Comparison of ENCODE assay signal across 12 cellular contexts in genomic region chr1:94970783-94971182, GRCh38. TPM values are rescaled to one million over a fixed set of nuclear protein-coding genes. Genes with fewer than 3 reads are reported as not detected.
DNase-seq lines count a peak whose midpoint lies in the region; ATAC-seq, FAIRE-seq and TF ChIP-seq lines count a peak whose summit lies in the region.
"Had no signal": no experiment of that assay in that cellular context is flagged by ENCODE, and none has a peak within 500 bp of the region (broad histone marks: within the 10 kb centered on the region; RNA-seq: fewer than 3 reads in every experiment).

No MANE protein-coding gene starts in this region.

- ATAC-seq in GM19397 (IDR thresholded peaks at IDR 0.05; ENCODE audit: unreplicated experiment) (no peak), GM18505 (IDR thresholded peaks at IDR 0.05; ENCODE audit: unreplicated experiment) (no peak)

- no peak overlapping the region for H2BK120ac ChIP-seq in H1 (replicated peaks; ENCODE audit: low read depth, low read length)

- TF ChIP-seq RAD21 in H1 (IDR thresholded peaks at IDR 0.05 in 1 of 2, conservative IDR thresholded peaks at IDR 0.05 in 1 of 2; ENCODE audit: low read depth in 2 of 2, low read length in 2 of 2) = no peak

- no peak overlapping the region for H4K8ac ChIP-seq in H1 (ENCODE audit: extremely low read depth, insufficient read depth, low read length)

- H3K4me3 ChIP-seq in A673 (ENCODE audit: low read depth, low read length, poor library complexity, severe bottlenecking) = no peak overlapping the region
- no peak overlapping the region for H3K4me3 ChIP-seq in H1 (ENCODE audit: extremely low read depth in 1 of 4, insufficient read depth in 2 of 4, low read depth in 3 of 4, low read length in 4 of 4)
- H3K4me3 ChIP-seq in testis = no peak overlapping the region
- H3K4me3 ChIP-seq: skin epidermis had no signal

- no peak overlapping the region for H2AK5ac ChIP-seq in H1 (ENCODE audit: low read depth, low read length)

- no peaks in the 10 kb centered on the region for H3K9me3 ChIP-seq in A673 (ENCODE audit: low read depth, low read length, poor library complexity, severe bottlenecking)
- no peaks in the 10 kb centered on the region for H3K9me3 ChIP-seq in H1 (ENCODE audit: insufficient read depth in 2 of 2, low read depth in 1 of 2, low read length in 1 of 2)
- H3K9me3 ChIP-seq in testis = no peaks in the 10 kb centered on the region

- no peaks in the 10 kb centered on the region for H3K36me3 ChIP-seq in A673 (ENCODE audit: insufficient read depth, low read length, poor library complexity, severe bottlenecking)
- no peaks in the 10 kb centered on the region for H3K36me3 ChIP-seq in H1 (ENCODE audit: control insufficient read depth in 2 of 4, insufficient read depth in 4 of 4, low read length in 3 of 4)
- H3K36me3 ChIP-seq in testis (ENCODE audit: low read depth, missing control alignments) = no peaks in the 10 kb centered on the region

- POLR2A ChIA-PET in A673 (lab: Charles Lee; ENCODE audit: low non-redundant PET) = no interaction called here
- POLR2A ChIA-PET in H1 (lab: Charles Lee; ENCODE audit: partially characterized antibody) = no interaction called here

- FAIRE-seq in HTR-8/SVneo (lab: Jason Lieb, UNC) = no peak
- peak; percentile 32 for FAIRE-seq in H1 (lab: Jason Lieb, UNC)

- H3K27ac ChIP-seq in A673 (ENCODE audit: low read depth, low read length, poor library complexity, severe bottlenecking) (no peak overlapping the region), H1 (ENCODE audit: low read depth, low read length) (no peak overlapping the region), testis (peak overlapping the region in 1 of 2 donors; percentile 86)

- no peak overlapping the region for H4K91ac ChIP-seq in H1 (replicated peaks; ENCODE audit: insufficient read length, low read length)

- H2BK12ac ChIP-seq in H1 (ENCODE audit: low read depth, low read length) = no peak overlapping the region

- peak overlapping the region; percentile 23; the same call in 1 of the 2 replicates for H2AFZ ChIP-seq in H1 (ENCODE audit: low read length)

- TF ChIP-seq CTCF in A673 (conservative IDR thresholded peaks at IDR 0.05; ENCODE audit: low read depth, low read length) = no peak
- TF ChIP-seq CTCF in H1 (IDR thresholded peaks at IDR 0.05; ENCODE audit: control extremely low read depth in 1 of 3, insufficient read depth in 1 of 3, low read depth in 1 of 3, low read length in 3 of 3) = no peak
- no peak for TF ChIP-seq CTCF in testis (IDR thresholded peaks at IDR 0.05)

- no peak overlapping the region for H3K9ac ChIP-seq in H1 (replicated peaks in 1 of 4; ENCODE audit: extremely low read depth in 1 of 4, low read depth in 3 of 4, low read length in 3 of 4)

- H3K23ac ChIP-seq in H1 (ENCODE audit: insufficient read length) = no peak overlapping the region

- no peak overlapping the region for H4K5ac ChIP-seq in H1 (ENCODE audit: insufficient read length, low read depth, low read length)

- WGBS in H1 (ENCODE audit: extremely low coverage in 1 of 2, insufficient coverage in 1 of 2, insufficient read length in 1 of 2, insufficient replicate concordance in 2 of 2, low coverage in 1 of 2, low lambda C conversion rate in 2 of 2, missing lambda C conversion rate in 1 of 2), 2 experiments = 76% methylated on average over 2 of the region's 2 CpGs; no CpG with 5 or more reads in 1 of the 2 experiments
- 73 to 74% methylated on average over 2 of the region's 2 CpGs for WGBS in testis, 2 donors

- H3K56ac ChIP-seq in H1 (replicated peaks; ENCODE audit: insufficient read length, low read depth, low read length) = no peak overlapping the region

- intact Hi-C loops in A673 (cut with micrococcal nuclease; ENCODE audit: unreplicated experiment) (no loop called here), testis (cut with DNase I; ENCODE audit: low total_unique reads) (no loop called here)

- H2BK5ac ChIP-seq in H1 (ENCODE audit: low read depth, low read length) = no peak overlapping the region

- H3K18ac ChIP-seq in H1 (ENCODE audit: extremely low read depth, low read length) = no peak overlapping the region

- DNase-seq in A673 (ENCODE audit: low spot score) = peak; percentile 20
- peak; percentile 27 for DNase-seq in HTR-8/SVneo (ENCODE audit: insufficient read length, low spot score)
- no peak for DNase-seq in H1 (ENCODE audit: low read depth in 1 of 2, low spot score in 2 of 2)
- peak; percentile 48 for DNase-seq in myocyte (ENCODE audit: low read depth)
- DNase-seq in testis = no peak
- DNase-seq in stimulated activated CD4-positive, alpha-beta T cell treated with anti-CD3 and anti-CD28 coated beads, Interleukin-4, amount 100 ng/mL, for 1 hour = no peak
- DNase-seq: activated CD4-positive, alpha-beta T cell treated with anti-CD3 and anti-CD28 coated beads for 48 hours; KBM-7; NCI-H2029 treated with DMSO at 0.1 percent for 48 hours had no signal

- BruUV-seq in A673 (replicated peaks; lab: Mats Ljungman, UMichigan) = no TSS peak

- no peak overlapping the region for H3K14ac ChIP-seq in H1 (ENCODE audit: insufficient read length)

- CTCF ChIA-PET in A673 (lab: Charles Lee) (no interaction called here), H1 (lab: Charles Lee; ENCODE audit: partially characterized antibody) (no interaction called here)

- TF ChIP-seq POLR2A in H1 (IDR thresholded peaks at IDR 0.05; ENCODE audit: control extremely low read depth in 1 of 2, low read depth in 2 of 2, low read length in 2 of 2) (no peak), GM18505 (IDR thresholded peaks at IDR 0.05; ENCODE audit: borderline replicate concordance, extremely low read depth, insufficient read depth, insufficient read length) (no peak), testis (IDR thresholded peaks at IDR 0.05) (no peak)

- no peak overlapping the region for H3K4ac ChIP-seq in H1 (replicated peaks; ENCODE audit: insufficient read length, low read depth, low read length)

- H2BK15ac ChIP-seq in H1 (ENCODE audit: low read length) = no peak overlapping the region

- H2BK20ac ChIP-seq in H1 (ENCODE audit: low read length) = no peak overlapping the region

- no peaks in the 10 kb centered on the region for H4K20me1 ChIP-seq in H1 (replicated peaks in 1 of 2; ENCODE audit: control insufficient read depth in 1 of 2, insufficient read depth in 2 of 2, low read length in 2 of 2)

- 0 out of 4 replicates have a peak overlapping the region, but pooled peaks of 1 of the 2 experiments have one; percentile 37 for H3K4me2 ChIP-seq in H1 (ENCODE audit: insufficient read depth in 1 of 2, low read depth in 2 of 2, low read length in 2 of 2)

- no peaks in the 10 kb centered on the region for H3K23me2 ChIP-seq in H1 (ENCODE audit: low read depth, low read length)

- H3K4me1 ChIP-seq in A673 (ENCODE audit: insufficient read depth, low read length, poor library complexity, severe bottlenecking) (peaks cover 15% of the 10 kb centered on the region), H1 (replicated peaks in 1 of 4; ENCODE audit: control insufficient read depth in 3 of 4, insufficient read depth in 4 of 4, low read length in 3 of 4) (peaks cover 0 to 4% (median 3%) of the 10 kb centered on the region in 4 experiments; a peak in 4 of 7 replicates), testis (peaks cover 11% of the 10 kb centered on the region)

- H3K79me2 ChIP-seq in H1 (ENCODE audit: control insufficient read depth in 1 of 2, insufficient read depth in 2 of 2, low read length in 2 of 2) = no peaks in the 10 kb centered on the region

- H3K79me1 ChIP-seq in H1 (ENCODE audit: low read depth, low read length) = no peaks in the 10 kb centered on the region

- no peak for TF ChIP-seq EP300 in H1 (IDR thresholded peaks at IDR 0.05; ENCODE audit: borderline replicate concordance in 1 of 2, low read depth in 2 of 2, low read length in 2 of 2)

- H3K27me3 ChIP-seq in A673 (replicated peaks; ENCODE audit: insufficient read depth, low read depth, low read length, poor library complexity) (no peaks in the 10 kb centered on the region), H1 (replicated peaks in 1 of 4; ENCODE audit: control insufficient read depth in 3 of 4, extremely low read depth in 1 of 4, insufficient read depth in 3 of 4, low read length in 3 of 4) (no peaks in the 10 kb centered on the region), testis (no peaks in the 10 kb centered on the region)

TF ChIP-seq in H1, 55 proteins besides CTCF, POLR2A, EP300 and RAD21:
- TF ChIP-seq SP2 (IDR thresholded peaks at IDR 0.05; ENCODE audit: low read length) (no peak), NRF1 (IDR thresholded peaks at IDR 0.05; ENCODE audit: low read depth, low read length) (no peak)

RNA-seq across cellular contexts. Expression of gene CNN3, which starts 43.9 kb away (rescaled TPM):
- total RNA-seq in A673 (2021) = 233 and 260 TPM in 2 replicates
- total RNA-seq in H1 (2021; fragmentation: NEBNext Ultra II Directional; extraction: Animal tissue kit (Norgen Biotek cat#: 25700)) = 262 and 266 TPM in 2 replicates
- polyA plus RNA-seq in H1 (2011; rRNA removed) = 85.2 and 134 TPM in 2 replicates
- polyA plus RNA-seq in H1 (2011; cell fraction: cytosol; rRNA removed) = 137 TPM
- 71.1 TPM for polyA plus RNA-seq in H1 (2011; cell fraction: nucleus; rRNA removed)
- 197 to 274 TPM (median 227 TPM) in 4 replicates for polyA plus RNA-seq in H1 (2012, experiment 1 of 2)
- polyA plus RNA-seq in H1 (2012, experiment 2 of 2) = 28.2 TPM
- polyA plus RNA-seq in H1 (2013, experiment 1 of 2) = 118 TPM
- polyA plus RNA-seq in H1 (2013, experiment 2 of 2) = 124 TPM
- polyA minus RNA-seq in H1 (2011; rRNA and poly(A)+ RNA removed) = 179 and 244 TPM in 2 replicates
- 141 TPM for polyA minus RNA-seq in H1 (2011; cell fraction: cytosol; rRNA and poly(A)+ RNA removed)
- 140 TPM for polyA minus RNA-seq in H1 (2011; cell fraction: nucleus; rRNA and poly(A)+ RNA removed)
- total RNA-seq in myocyte = 274 and 305 TPM in 2 replicates
- 355 TPM for polyA plus RNA-seq in myocyte (2012)
- 10 to 100 TPM; 45.9 to 61.4 TPM for total RNA-seq in testis
- 114 TPM for polyA plus RNA-seq in testis (ENCODE audit: insufficient read depth, low read depth, low replicate concordance)

Comparison
In these comparisons a context has a peak if more than half of its experiments do, and no peak if none do; other contexts are left out.
1. DNase-seq: peak in A673 (single experiment), HTR-8/SVneo (single experiment) and myocyte (single experiment); none in H1 (0 of 2), testis (single experiment) and stimulated activated CD4-positive, alpha-beta T cell treated with anti-CD3 and anti-CD28 coated beads, Interleukin-4, amount 100 ng/mL, for 1 hour (single experiment).